Comparison of ENCODE assay signal across 8 cellular contexts in genomic region chr10:6089334-6090219, GRCh38. TPM values are rescaled to one million over a fixed set of nuclear protein-coding genes. Genes with fewer than 3 reads are reported as not detected.
DNase-seq lines count a peak whose midpoint lies in the region; ATAC-seq and TF ChIP-seq lines count a peak whose summit lies in the region.

No MANE protein-coding gene starts in this region.

- TF ChIP-seq CTCF in WI38 (IDR thresholded peaks at IDR 0.05; ENCODE audit: low read depth, low read length), result no peak
- TF ChIP-seq CTCF in osteocyte (IDR thresholded peaks at IDR 0.05), result no peak

- DNase-seq in ACHN (peak; percentile 58), fibroblast of peridontal ligament (ENCODE audit: extremely low read depth) (peak; percentile 16), osteocyte (ENCODE audit: extremely low spot score, unreplicated experiment) (peak; percentile 83), cerebellar cortex (ENCODE audit: low spot score) (no peak)

- peaks cover 18% of the 10 kb centered on the region for H3K27me3 Mint-ChIP-seq in osteocyte (ENCODE audit: unreplicated experiment)

- H3K36me3 Mint-ChIP-seq in osteocyte (ENCODE audit: unreplicated experiment), result no peaks in the 10 kb centered on the region

- no peaks in the 10 kb centered on the region for H3K9me3 Mint-ChIP-seq in osteocyte (ENCODE audit: unreplicated experiment)

- ATAC-seq in GM18498 (IDR thresholded peaks at IDR 0.05; ENCODE audit: unreplicated experiment) (peak; percentile 5), HG03439 (IDR thresholded peaks at IDR 0.05; ENCODE audit: unreplicated experiment) (peak; percentile 4), HG03565 (IDR thresholded peaks at IDR 0.05; ENCODE audit: unreplicated experiment) (no peak)

- peaks cover 40% of the 10 kb centered on the region for H3K4me1 Mint-ChIP-seq in osteocyte (ENCODE audit: unreplicated experiment)

- H3K4me3 ChIP-seq in WI38 (ENCODE audit: low read depth, low read length), result peak overlapping the region; percentile 96

- H3K27ac Mint-ChIP-seq in osteocyte (ENCODE audit: unreplicated experiment), result peak overlapping the region; percentile 12

- peak overlapping the region; percentile 88 for H3K4me3 Mint-ChIP-seq in osteocyte (ENCODE audit: unreplicated experiment)

- in situ Hi-C loops in ACHN (cut with HindIII; ENCODE audit: low pct_ligation_motif_present, low pct_unique_long_range_greater_than_20kb, low sequenced_read_pairs), result no loop called here

RNA-seq across cellular contexts. Expression of gene RBM17, which starts 0.7 kb away (rescaled TPM):
- 73.4 and 80.1 TPM in 2 replicates for total RNA-seq in osteocyte

RNA-seq across cellular contexts. Expression of gene IL2RA, which starts 27.4 kb away (rescaled TPM):
- total RNA-seq in osteocyte, result not detected in 2 replicates
